In genomic region chr13:48006396-48006795, GRCh38 we compare ENCODE assay signal across 15 cellular contexts.
"Had no signal": no experiment of that assay in that cellular context is flagged by ENCODE, and none has a peak within 500 bp of the region (broad histone marks: within the 10 kb centered on the region; RNA-seq: fewer than 3 reads in every experiment).

No MANE protein-coding gene starts in this region.

- H3K36me3 ChIP-seq: brain microvascular endothelial cell, esophagus squamous epithelium, gastrocnemius medialis, upper lobe of left lung had no signal

- H3K4me1 ChIP-seq: gastrocnemius medialis had no signal

- ATAC-seq: gastrocnemius medialis, left ventricle myocardium superior had no signal

- H3K9me3 Mint-ChIP-seq: activated CD4-positive, alpha-beta T cell treated with anti-CD3 and anti-CD28 coated beads, Interleukin-2, amount 10 ng/mL, durations not matched to agents 7 days and 5 days; activated naive CD4-positive, alpha-beta T cell treated with anti-CD3 and anti-CD28 coated beads, Interleukin-2, amount 50 U/mL, for 24 hours; neural crest cell; stimulated activated naive CD8-positive, alpha-beta T cell treated with anti-CD3 and anti-CD28 coated beads, Interleukin-15, Interleukin-2, amounts not matched to agents 100 ng/mL and 50 ng/mL, for 24 hours had no signal

- H3K27ac ChIP-seq: brain microvascular endothelial cell, esophagus squamous epithelium, gastrocnemius medialis, upper lobe of left lung had no signal

- H3K9me3 ChIP-seq: esophagus squamous epithelium, gastrocnemius medialis, upper lobe of left lung had no signal

- H3K27me3 ChIP-seq: brain microvascular endothelial cell, esophagus squamous epithelium, gastrocnemius medialis, upper lobe of left lung had no signal

- H3K4me3 ChIP-seq: esophagus squamous epithelium, gastrocnemius medialis, upper lobe of left lung had no signal

- H3K27me3 Mint-ChIP-seq: activated CD4-positive, alpha-beta T cell treated with anti-CD3 and anti-CD28 coated beads, Interleukin-2, amount 10 ng/mL, durations not matched to agents 7 days and 5 days; activated naive CD4-positive, alpha-beta T cell treated with anti-CD3 and anti-CD28 coated beads, Interleukin-2, amount 50 U/mL, for 24 hours; stimulated activated naive CD8-positive, alpha-beta T cell treated with anti-CD3 and anti-CD28 coated beads, Interleukin-15, Interleukin-2, amounts not matched to agents 100 ng/mL and 50 ng/mL, for 24 hours had no signal

- DNase-seq: activated CD4-positive, alpha-beta T cell treated with anti-CD3 and anti-CD28 coated beads, Interleukin-2, amount 10 ng/mL, durations not matched to agents 7 days and 5 days; activated CD4-positive, CD25-positive, alpha-beta regulatory T cell; activated CD8-positive, alpha-beta memory T cell treated with anti-CD3 and anti-CD28 coated beads for 24 hours; activated T-cell treated with anti-CD3 and anti-CD28 coated beads for 4 hours; brain microvascular endothelial cell; esophagus squamous epithelium; gastrocnemius medialis; kidney; left ventricle myocardium superior; mesendoderm; stimulated activated CD4-positive, alpha-beta T cell treated with anti-CD3 and anti-CD28 coated beads, Interleukin-4, amount 100 ng/mL, for 24 hours; upper lobe of left lung had no signal

- H3K4me3 Mint-ChIP-seq: activated CD4-positive, alpha-beta T cell treated with anti-CD3 and anti-CD28 coated beads, Interleukin-2, amount 10 ng/mL, durations not matched to agents 7 days and 5 days; activated naive CD4-positive, alpha-beta T cell treated with anti-CD3 and anti-CD28 coated beads, Interleukin-2, amount 50 U/mL, for 24 hours; neural crest cell; stimulated activated naive CD8-positive, alpha-beta T cell treated with anti-CD3 and anti-CD28 coated beads, Interleukin-15, Interleukin-2, amounts not matched to agents 100 ng/mL and 50 ng/mL, for 24 hours had no signal

- H3K27ac Mint-ChIP-seq: activated CD4-positive, alpha-beta T cell treated with anti-CD3 and anti-CD28 coated beads, Interleukin-2, amount 10 ng/mL, durations not matched to agents 7 days and 5 days; activated naive CD4-positive, alpha-beta T cell treated with anti-CD3 and anti-CD28 coated beads, Interleukin-2, amount 50 U/mL, for 24 hours; stimulated activated naive CD8-positive, alpha-beta T cell treated with anti-CD3 and anti-CD28 coated beads, Interleukin-15, Interleukin-2, amounts not matched to agents 100 ng/mL and 50 ng/mL, for 24 hours had no signal
